ENCODE assay signal across 8 cellular contexts in genomic region chr1:236064674-236065508, GRCh38. TPM values are rescaled to one million over a fixed set of nuclear protein-coding genes. Genes with fewer than 3 reads are reported as not detected.
DNase-seq lines count a peak whose midpoint lies in the region; ATAC-seq, FAIRE-seq and TF ChIP-seq lines count a peak whose summit lies in the region.

Gene NID1, minus strand, starts transcription at chr1:236065090. Its CDS starts 11 bp downstream, at chr1:236065079.

- H3K79me2 ChIP-seq in neural cell (replicated peaks; ENCODE audit: insufficient read depth, low read length) (no peaks in the 10 kb centered on the region), OCI-LY7 (ENCODE audit: insufficient read depth, low read depth, low read length) (no peaks in the 10 kb centered on the region)

- peaks cover 0 to 9% of the 10 kb centered on the region in 2 donors for H3K36me3 Mint-ChIP-seq in activated naive CD4-positive, alpha-beta T cell treated with anti-CD3 and anti-CD28 coated beads, Interleukin-2, amount 50 U/mL, for 72 hours

- H3K4me2 ChIP-seq in neural cell (ENCODE audit: low read length) (peak within 1 kb of the TSS; percentile 35), OCI-LY7 (ENCODE audit: low read length) (no peak within 1 kb of the TSS)

- no peaks in the 10 kb centered on the region for H3K9me3 ChIP-seq in neural cell (ENCODE audit: low read length)
- H3K9me3 ChIP-seq in OCI-LY7 (ENCODE audit: low read length): no peaks in the 10 kb centered on the region

- no TSS peak for BruUV-seq in OCI-LY7 (replicated peaks; lab: Mats Ljungman, UMichigan)

- H3K9me2 ChIP-seq in neural cell (ENCODE audit: insufficient read depth, low read length) (no peaks in the 10 kb centered on the region), OCI-LY7 (ENCODE audit: insufficient read depth, low read length) (no peaks in the 10 kb centered on the region)

- H3F3A ChIP-seq in neural cell (ENCODE audit: insufficient read depth, low read length, poor library complexity, severe bottlenecking): no peaks in the 10 kb centered on the region

- ATAC-seq in GM19463 (IDR thresholded peaks at IDR 0.05; ENCODE audit: unreplicated experiment) (peak; percentile 30), GM21619 (IDR thresholded peaks at IDR 0.05; ENCODE audit: unreplicated experiment) (no peak)
- ATAC-seq in activated naive CD4-positive, alpha-beta T cell treated with anti-CD3 and anti-CD28 coated beads, Interleukin-2, amount 50 U/mL, for 72 hours: peak; percentile 8 to 34

- CTCF ChIA-PET in BJ (lab: Yijun Ruan, JAX) (interaction anchor here (0.5 to 1.7 kb wide), 6 partner anchors 10 to 93 kb away, joined by 3 to 7 read pairs (median 3); no protein-coding TSS in a partner anchor), OCI-LY7 (lab: Charles Lee; ENCODE audit: unreplicated experiment) (no interaction called here)

- FAIRE-seq in frontal cortex (lab: Jason Lieb, UNC): no peak

- intact Hi-C loops in OCI-LY7 (cut with micrococcal nuclease; ENCODE audit: unreplicated experiment): no loop called here

- no peaks in the 10 kb centered on the region for H3K9me3 Mint-ChIP-seq in activated naive CD4-positive, alpha-beta T cell treated with anti-CD3 and anti-CD28 coated beads, Interleukin-2, amount 50 U/mL, for 72 hours

- H3K27me3 ChIP-seq in BJ (ENCODE audit: control insufficient read depth, insufficient read depth, low read length) (no peaks in the 10 kb centered on the region), neural cell (ENCODE audit: insufficient read depth, low read depth, low read length) (peaks cover 40% of the 10 kb centered on the region)

- TF ChIP-seq RAD21 in neural cell (conservative IDR thresholded peaks at IDR 0.05): no peak

- POLR2A ChIA-PET in BJ (lab: Charles Lee): no interaction called here
- POLR2A ChIA-PET in OCI-LY7 (lab: Charles Lee): no interaction called here

- no peaks in the 10 kb centered on the region for H3K36me3 ChIP-seq in BJ (ENCODE audit: control insufficient read depth, insufficient read depth, low read length)
- H3K36me3 ChIP-seq in neural cell (ENCODE audit: insufficient read depth, low read length): no peaks in the 10 kb centered on the region
- H3K36me3 ChIP-seq in OCI-LY7 (ENCODE audit: insufficient read depth, low read length): no peaks in the 10 kb centered on the region

- TF ChIP-seq CTCF in BJ (IDR thresholded peaks at IDR 0.05; ENCODE audit: insufficient read depth, low read depth, low read length) (peak; percentile 28), neural cell (IDR thresholded peaks at IDR 0.05; ENCODE audit: poor library complexity, severe bottlenecking) (no peak), OCI-LY7 (conservative IDR thresholded peaks at IDR 0.05; ENCODE audit: low read length) (no peak)

- H3K27ac Mint-ChIP-seq in activated naive CD4-positive, alpha-beta T cell treated with anti-CD3 and anti-CD28 coated beads, Interleukin-2, amount 50 U/mL, for 72 hours: peak within 1 kb of the TSS in 1 of 2 donors; percentile 29

- H3K27ac ChIP-seq in neural cell (ENCODE audit: low read length) (no peak within 1 kb of the TSS), OCI-LY7 (ENCODE audit: low read depth, low read length, poor library complexity, severe bottlenecking) (no peak within 1 kb of the TSS)

- H4K20me1 ChIP-seq in neural cell (ENCODE audit: insufficient read depth) (no peaks in the 10 kb centered on the region), OCI-LY7 (ENCODE audit: insufficient read depth, low read length) (no peaks in the 10 kb centered on the region)

- DNase-seq in BJ (ENCODE audit: low read depth) (no peak), NCI-H526 (lab: John Stamatoyannopoulos, UW) (peak; percentile 39 to 80), frontal cortex (ENCODE audit: low spot score in 2 of 2) (peak; percentile 72 to 81), OCI-LY7 (ENCODE audit: low spot score) (no peak)
- peak in 1 of 2 donors; percentile 23 for DNase-seq in activated naive CD4-positive, alpha-beta T cell treated with anti-CD3 and anti-CD28 coated beads, Interleukin-2, amount 50 U/mL, for 72 hours (ENCODE audit: low spot score in 2 of 2)

- TF ChIP-seq EP300 in neural cell (conservative IDR thresholded peaks at IDR 0.05; ENCODE audit: poor library complexity, severe bottlenecking): no peak

- no peaks in the 10 kb centered on the region for H3K4me1 ChIP-seq in OCI-LY7 (ENCODE audit: insufficient read depth, low read length, poor library complexity, severe bottlenecking)

- H3K9ac ChIP-seq in neural cell (ENCODE audit: low read length): peak within 1 kb of the TSS; percentile 51

- H3K4me3 ChIP-seq in BJ (ENCODE audit: low read depth, low read length) (peak within 1 kb of the TSS; percentile 91), neural cell (ENCODE audit: low read length) (peak within 1 kb of the TSS; percentile 84), OCI-LY7 (ENCODE audit: low read depth, low read length, poor library complexity, severe bottlenecking) (no peak within 1 kb of the TSS)

- H2AFZ ChIP-seq in neural cell (ENCODE audit: low read depth, low read length): peak within 1 kb of the TSS; percentile 30
- H2AFZ ChIP-seq in OCI-LY7 (ENCODE audit: low read length): no peak within 1 kb of the TSS

TF ChIP-seq in neural cell, 6 proteins besides CTCF, POLR2A, EP300 and RAD21:
- TF ChIP-seq SMC3 (conservative IDR thresholded peaks at IDR 0.05; ENCODE audit: poor library complexity) (no peak), POLR2AphosphoS5 (IDR thresholded peaks at IDR 0.05) (peak; percentile 13)

RNA-seq across cellular contexts. Expression of gene NID1, which starts in this region (rescaled TPM):
- polyA plus RNA-seq in BJ (2011; rRNA removed) (116 and 182 TPM in 2 replicates), neural cell (0.04 and 0.10 TPM in 2 replicates)
- 63.3 and 75.0 TPM in 2 replicates for polyA minus RNA-seq in BJ (2011; rRNA and poly(A)+ RNA removed)
- under 1 TPM in 1 of 2 donors, not detected in 1; 0.70 TPM for total RNA-seq in activated naive CD4-positive, alpha-beta T cell treated with anti-CD3 and anti-CD28 coated beads, Interleukin-2, amount 50 U/mL, for 72 hours
- total RNA-seq in frontal cortex (11.0 TPM), OCI-LY7 (2022) (not detected in 2 replicates)
- polyA minus RNA-seq in neural cell: 0.23 and 0.24 TPM in 2 replicates
- total RNA-seq in OCI-LY7 (2014; rRNA removed; shearing (Covaris generic)): not detected in 2 replicates

Comparison
In these comparisons a context has a peak if more than half of its experiments do, and no peak if none do; other contexts are left out.
1. RNA of gene NID1 (polyA plus RNA-seq): 116 to 182 TPM in BJ; 0.04 to 0.10 TPM in neural cell; every median in the first group is over 100 times any median in the second.
2. Peak in ATAC-seq in activated naive CD4-positive, alpha-beta T cell treated with anti-CD3 and anti-CD28 coated beads, Interleukin-2, amount 50 U/mL, for 72 hours; RNA of the gene not detected or under 1 TPM.
3. DNase-seq: peak in NCI-H526 (2 of 2) and frontal cortex (2 of 2); none in BJ (single experiment) and OCI-LY7 (single experiment).